16 cellular contexts compared by ENCODE assay signal in genomic region chr3:45140392-45140791, GRCh38. TPM values are rescaled to one million over a fixed set of nuclear protein-coding genes. Genes with fewer than 3 reads are reported as not detected.
DNase-seq lines count a peak whose midpoint lies in the region; ATAC-seq, FAIRE-seq and TF ChIP-seq lines count a peak whose summit lies in the region.
"Had no signal": no experiment of that assay in that cellular context is flagged by ENCODE, and none has a peak within 500 bp of the region (broad histone marks: within the 10 kb centered on the region; RNA-seq: fewer than 3 reads in every experiment).

No MANE protein-coding gene starts in this region.

- TF ChIP-seq CTCF in AG10803 (conservative IDR thresholded peaks at IDR 0.05; ENCODE audit: low read length) (no peak), colonic mucosa (IDR thresholded peaks at IDR 0.05) (no peak), uterus (IDR thresholded peaks at IDR 0.05) (no peak)

- H3K36me3 ChIP-seq in MG63 (no peaks in the 10 kb centered on the region), colonic mucosa (no peaks in the 10 kb centered on the region), uterus (no peaks in the 10 kb centered on the region)
- H3K36me3 ChIP-seq: BLaER1 treated with 17β-estradiol and CSF1 and Interleukin-3, amounts not matched to agents 10 nM and 100 nM; cardiac muscle cell had no signal

- H3K27ac ChIP-seq in colonic mucosa, result peak overlapping the region; percentile 68
- peak overlapping the region in 1 of 2 donors; percentile 86 for H3K27ac ChIP-seq in uterus
- H3K27ac ChIP-seq: cardiac muscle cell had no signal

- ATAC-seq in left colon (peak; percentile 47), HG03280 (IDR thresholded peaks at IDR 0.05; ENCODE audit: unreplicated experiment) (no peak)

- H3K9me3 ChIP-seq in MG63 (no peaks in the 10 kb centered on the region), colonic mucosa (no peaks in the 10 kb centered on the region), uterus (no peaks in the 10 kb centered on the region)

- H3K4me1 ChIP-seq in colonic mucosa (peaks cover 6% of the 10 kb centered on the region), uterus (peaks cover 0 to 4% of the 10 kb centered on the region in 2 donors)

- H3K27me3 ChIP-seq in MG63 (no peaks in the 10 kb centered on the region), colonic mucosa (no peaks in the 10 kb centered on the region), uterus (no peaks in the 10 kb centered on the region)
- H3K27me3 ChIP-seq: BLaER1 treated with 17β-estradiol and CSF1 and Interleukin-3, amounts not matched to agents 10 nM and 100 nM had no signal

- DNase-seq in AG10803 (ENCODE audit: low read depth) (peak; percentile 61), MG63 (peak; percentile 89), colonic mucosa (no peak), left colon (peak in 1 of 2 donors; percentile 72), uterus (no peak), HTR-8/SVneo (ENCODE audit: insufficient read length, low spot score) (no peak), hippocampal formation (lab: John Stamatoyannopoulos, UW) (no peak)
- DNase-seq: activated CD8-positive, alpha-beta memory T cell treated with anti-CD3 and anti-CD28 coated beads for 24 hours; activated gamma-delta T cell; NCI-H1092; stimulated activated CD4-positive, alpha-beta T cell treated with anti-CD3 and anti-CD28 coated beads, Interleukin-1b, Interleukin-23, amount 100 ng/mL, for 48 hours had no signal

- H3K9ac ChIP-seq in colonic mucosa (ENCODE audit: low read depth in 2 of 2, low read length in 2 of 2), result peak overlapping the region in 1 of 2 donors; percentile 74
- H3K9ac ChIP-seq: BLaER1 treated with 17β-estradiol and CSF1 and Interleukin-3, amounts not matched to agents 10 nM and 100 nM had no signal

- H3K4me3 ChIP-seq in AG10803 (ENCODE audit: low read length) (no peak overlapping the region), MG63 (no peak overlapping the region), colonic mucosa (no peak overlapping the region), uterus (no peak overlapping the region)
- H3K4me3 ChIP-seq: BLaER1 treated with 17β-estradiol and CSF1 and Interleukin-3, amounts not matched to agents 10 nM and 100 nM; cardiac muscle cell; GM23338 had no signal

- no peak for TF ChIP-seq POLR2A in uterus (IDR thresholded peaks at IDR 0.05)

- intact Hi-C loops in colonic mucosa (cut with DNase I) (no loop called here), left colon (cut with DNase I, micrococcal nuclease) (no loop called here), uterus (cut with DNase I; ENCODE audit: low total_unique reads) (no loop called here)

- no peak for FAIRE-seq in HTR-8/SVneo (lab: Jason Lieb, UNC)
- FAIRE-seq: G401.6 had no signal

RNA-seq across cellular contexts. Expression of gene CDCP1, which starts 5.8 kb away (rescaled TPM):
- total RNA-seq in MG63 (2014; rRNA removed; shearing (Covaris generic); ENCODE audit: low replicate concordance), result 0.03 and 1.3 TPM in 2 replicates
- total RNA-seq in colonic mucosa, result 100 to 1,000 TPM in 1 of 2 donors, 10 to 100 TPM in 1; 84.5 to 107 TPM
- 10 to 100 TPM; 89.3 to 97.0 TPM for total RNA-seq in left colon
- total RNA-seq in uterus, result 10 to 100 TPM in 1 of 4 donors, 1 to 10 TPM in 3; 1.8 to 14.2 (median 4.0) TPM

Comparison
In these comparisons a context has a peak if more than half of its experiments do, and no peak if none do; other contexts are left out.
1. DNase-seq: peak in AG10803 (single experiment) and MG63 (single experiment); none in colonic mucosa (single experiment), uterus (0 of 2), HTR-8/SVneo (single experiment) and hippocampal formation (0 of 2).
2. RNA of gene CDCP1, which starts 5.8 kb away (total RNA-seq): 84.5 to 107 TPM in colonic mucosa and 89.3 to 97.0 TPM in left colon; 1.8 to 14.2 TPM in uterus and 0.03 to 1.3 TPM in MG63; every median in the first group is over 4 times any median in the second.